In genomic region chr12:71870409-71870808, GRCh38 we compare ENCODE assay signal across 8 cellular contexts. TPM values are rescaled to one million over a fixed set of nuclear protein-coding genes. Genes with fewer than 3 reads are reported as not detected.
DNase-seq lines count a peak whose midpoint lies in the region; ATAC-seq and TF ChIP-seq lines count a peak whose summit lies in the region.
"Had no signal": no experiment of that assay in that cellular context is flagged by ENCODE, and none has a peak within 500 bp of the region (broad histone marks: within the 10 kb centered on the region; RNA-seq: fewer than 3 reads in every experiment).

No MANE protein-coding gene starts in this region.

- no peak for DNase-seq in immature natural killer cell
- no peak for DNase-seq in ACHN
- DNase-seq in dedifferentiated amniotic fluid mesenchymal stem cell (ENCODE audit: extremely low spot score) = no peak
- DNase-seq in upper lobe of right lung = no peak
- DNase-seq: midbrain had no signal

- intact Hi-C loops in upper lobe of right lung (cut with DNase I) = no loop called here

- peaks cover 15% of the 10 kb centered on the region for H3K4me1 ChIP-seq in upper lobe of right lung

- H3K9me3 ChIP-seq in upper lobe of right lung = no peaks in the 10 kb centered on the region

- H3K9me3 Mint-ChIP-seq in immature natural killer cell = no peaks in the 10 kb centered on the region

- in situ Hi-C loops in ACHN (cut with HindIII; ENCODE audit: low pct_ligation_motif_present, low pct_unique_long_range_greater_than_20kb, low sequenced_read_pairs) = no loop called here

- peak overlapping the region in 4 of 6 donors; percentile 15 to 39 (median 22) for H3K27ac Mint-ChIP-seq in immature natural killer cell

- peaks cover 8 to 13% (median 8%) of the 10 kb centered on the region in 3 donors for H3K36me3 Mint-ChIP-seq in immature natural killer cell

- no peak overlapping the region for H3K4me3 Mint-ChIP-seq in immature natural killer cell

- peaks cover 30% of the 10 kb centered on the region for H3K36me3 ChIP-seq in upper lobe of right lung

- no peak for TF ChIP-seq CTCF in upper lobe of right lung (IDR thresholded peaks at IDR 0.05)

- peaks cover 39 to 51% of the 10 kb centered on the region in 2 donors for H3K4me1 Mint-ChIP-seq in immature natural killer cell

- H3K27me3 ChIP-seq in upper lobe of right lung = no peaks in the 10 kb centered on the region

- no peak overlapping the region for H3K27ac ChIP-seq in upper lobe of right lung

- peak; percentile 64 for ATAC-seq in GM18861 (IDR thresholded peaks at IDR 0.05; ENCODE audit: unreplicated experiment)
- ATAC-seq in GM21576 (IDR thresholded peaks at IDR 0.05; ENCODE audit: unreplicated experiment) = peak; percentile 85
- peak; percentile 75 for ATAC-seq in HG03354 (IDR thresholded peaks at IDR 0.05; ENCODE audit: poor library complexity, severe bottlenecking, unreplicated experiment)
- no peak for ATAC-seq in upper lobe of right lung

- no peaks in the 10 kb centered on the region for H3K27me3 Mint-ChIP-seq in immature natural killer cell (ENCODE audit: low read depth in 3 of 3)

- H3K4me3 ChIP-seq in upper lobe of right lung = no peak overlapping the region

RNA-seq across cellular contexts. Expression of gene TBC1D15, which starts 30.9 kb away (rescaled TPM):
- polyA plus RNA-seq in immature natural killer cell = 10 to 100 TPM; 19.7 to 33.7 (median 29.6) TPM
- 67.1 TPM for total RNA-seq in upper lobe of right lung
